In genomic region chr18:78503129-78503528, GRCh38 we compare ENCODE assay signal across 20 cellular contexts.
"Had no signal": no experiment of that assay in that cellular context is flagged by ENCODE, and none has a peak within 500 bp of the region (broad histone marks: within the 10 kb centered on the region; RNA-seq: fewer than 3 reads in every experiment).

No MANE protein-coding gene starts in this region.

- H3K4me2 ChIP-seq: hepatocyte had no signal

- H3K4me3 ChIP-seq: coronary artery, dorsolateral prefrontal cortex, esophagus muscularis mucosa, gastroesophageal sphincter, heart left ventricle, hepatocyte, left lung, lower lobe of right lung, mucosa of descending colon had no signal

- H2AFZ ChIP-seq: hepatocyte had no signal

- DNase-seq: dermis blood vessel endothelial cell; effector CD4-positive, alpha-beta T cell; effector memory CD4-positive, alpha-beta T cell; foreskin keratinocyte; heart left ventricle; hypothalamus; immature natural killer cell; islet precursor cell; kidney; kidney glomerular epithelial cell; left lung; left ventricle myocardium superior; lower lobe of right lung; mesenchymal stem cell; mucosa of descending colon had no signal

- H3K27me3 ChIP-seq: foreskin keratinocyte, heart left ventricle, hepatocyte had no signal

- H3K9me3 ChIP-seq: esophagus muscularis mucosa, gastroesophageal sphincter, heart left ventricle, lower lobe of right lung had no signal

- H3K27ac ChIP-seq: coronary artery, dorsolateral prefrontal cortex, esophagus muscularis mucosa, foreskin keratinocyte, gastroesophageal sphincter, heart left ventricle, hepatocyte, left lung, lower lobe of right lung had no signal

- H3K36me3 ChIP-seq: esophagus muscularis mucosa, gastroesophageal sphincter, heart left ventricle, left lung, lower lobe of right lung had no signal

- H3K4me1 ChIP-seq: esophagus muscularis mucosa, foreskin keratinocyte, gastroesophageal sphincter, left lung, lower lobe of right lung had no signal
